Comparison of ENCODE assay signal across 20 cellular contexts in the genomic region with DNA sequence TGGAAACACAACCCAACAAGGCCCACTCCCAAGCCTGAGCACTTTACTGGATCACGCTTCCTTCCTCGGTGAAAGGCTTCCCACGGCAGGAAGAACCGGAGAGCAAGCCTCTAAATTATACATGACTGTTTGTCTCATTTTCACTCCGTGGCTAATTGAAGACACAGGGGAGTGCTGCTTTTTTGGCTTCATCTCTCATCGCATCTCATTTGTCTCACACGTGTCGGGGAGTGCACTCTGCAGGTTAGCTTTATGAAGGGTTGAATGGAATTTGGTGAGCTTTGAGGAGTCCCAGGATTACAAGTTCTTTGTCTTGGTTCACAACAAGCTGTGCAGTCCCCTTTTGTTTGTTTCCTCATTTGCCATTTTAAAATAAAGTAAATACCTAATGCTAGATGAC.
DNase-seq lines count a peak whose midpoint lies in the region; TF ChIP-seq lines count a peak whose summit lies in the region.
"Had no signal": no experiment of that assay in that cellular context is flagged by ENCODE, and none has a peak within 500 bp of the region (broad histone marks: within the 10 kb centered on the region; RNA-seq: fewer than 3 reads in every experiment).

No MANE protein-coding gene starts in this region.

- H3K27me3 ChIP-seq in H9 (ENCODE audit: insufficient read depth, low read length) (no peaks in the 10 kb centered on the region), SJCRH30 (no peaks in the 10 kb centered on the region), ectodermal cell (ENCODE audit: control insufficient read depth, insufficient read depth, low read length, poor library complexity, severe bottlenecking) (no peaks in the 10 kb centered on the region)

- H3K9ac ChIP-seq in H9 (ENCODE audit: extremely low read depth, insufficient read length, low read length) = no peak overlapping the region
- H3K9ac ChIP-seq: GM23248 had no signal

- no peak overlapping the region for H3T11ph ChIP-seq in H9 (ENCODE audit: low read length)

- H2BK12ac ChIP-seq in H9 (ENCODE audit: insufficient read length, low read depth, low read length) = no peak overlapping the region

- no peaks in the 10 kb centered on the region for H3K36me3 ChIP-seq in SJCRH30
- no peaks in the 10 kb centered on the region for H3K36me3 ChIP-seq in ectodermal cell (ENCODE audit: control insufficient read depth, insufficient read depth, low read length)

- no peaks in the 10 kb centered on the region for H3K36me3 Mint-ChIP-seq in H9 (ENCODE audit: insufficient read depth in 1 of 3, low read depth in 3 of 3)
- no peaks in the 10 kb centered on the region for H3K36me3 Mint-ChIP-seq in nephron progenitor cell (ENCODE audit: low read depth)
- H3K36me3 Mint-ChIP-seq: CD8-positive, alpha-beta memory T cell had no signal

- H2BK120ac ChIP-seq in H9 (ENCODE audit: low read depth, low read length, poor library complexity, severe bottlenecking) = no peak overlapping the region

- H3K56ac ChIP-seq in H9 (ENCODE audit: insufficient read length, low read depth, low read length) = no peak overlapping the region

- H3K4me3 Mint-ChIP-seq in H9 (no peak overlapping the region), nephron progenitor cell (no peak overlapping the region)
- H3K4me3 Mint-ChIP-seq: CD8-positive, alpha-beta memory T cell had no signal

- H4K8ac ChIP-seq in H9 (replicated peaks; ENCODE audit: insufficient read length, low read depth, low read length) = no peak overlapping the region

- no peak overlapping the region for H3K14ac ChIP-seq in H9 (ENCODE audit: insufficient read depth, low read length)

- H2BK20ac ChIP-seq in H9 (ENCODE audit: low read depth, low read length, poor library complexity, severe bottlenecking) = no peak overlapping the region

- no peak overlapping the region for H2AFZ ChIP-seq in H9 (ENCODE audit: low read length)
- H2AFZ ChIP-seq: GM23248 had no signal

- no peak overlapping the region for H2BK5ac ChIP-seq in H9 (ENCODE audit: insufficient read length, low read length)

- no peak overlapping the region for H4K5ac ChIP-seq in H9 (ENCODE audit: insufficient read length, low read depth, low read length)

- H3K27ac Mint-ChIP-seq in H9 = peak overlapping the region; percentile 21 to 81 (median 41); a peak in 4 of 7 replicates
- H3K27ac Mint-ChIP-seq in nephron progenitor cell = peak overlapping the region; percentile 37
- H3K27ac Mint-ChIP-seq: CD8-positive, alpha-beta memory T cell had no signal

- no peak overlapping the region for H4K91ac ChIP-seq in H9 (ENCODE audit: insufficient read length, low read depth, low read length)

- H3K18ac ChIP-seq in H9 (ENCODE audit: insufficient read length, low read depth, low read length) = no peak overlapping the region

- no peaks in the 10 kb centered on the region for H4K20me1 ChIP-seq in H9 (ENCODE audit: control insufficient read depth, insufficient read depth, insufficient read length)

- H3K4me1 Mint-ChIP-seq in H9 = peaks cover 21% of the 10 kb centered on the region in 2 experiments
- H3K4me1 Mint-ChIP-seq in nephron progenitor cell = peaks cover 47% of the 10 kb centered on the region
- H3K4me1 Mint-ChIP-seq: CD8-positive, alpha-beta memory T cell had no signal

- H3K4ac ChIP-seq in H9 (ENCODE audit: low read depth, low read length) = no peak overlapping the region

- no peaks in the 10 kb centered on the region for H3K27me3 Mint-ChIP-seq in H9 (ENCODE audit: low read depth)
- H3K27me3 Mint-ChIP-seq in nephron progenitor cell (ENCODE audit: low read depth, poor library complexity) = no peaks in the 10 kb centered on the region
- H3K27me3 Mint-ChIP-seq: CD8-positive, alpha-beta memory T cell had no signal

- WGBS in H9 (ENCODE audit: extremely low coverage, insufficient read length, low lambda C conversion rate) = no CpG with 5 or more reads among the region's 8 CpGs
- 27 to 34% methylated on average over 8 of the region's 8 CpGs for WGBS in ectodermal cell, 2 experiments

- no peaks in the 10 kb centered on the region for H3K23me2 ChIP-seq in H9 (ENCODE audit: insufficient read length, low read depth, low read length, poor library complexity, severe bottlenecking)

- H2BK15ac ChIP-seq in H9 (ENCODE audit: low read depth, low read length) = no peak overlapping the region

- DNase-seq in H9 = no peak
- peak in 1 of 2 experiments; percentile 33 for DNase-seq in SJCRH30
- DNase-seq in nephron progenitor cell = no peak
- DNase-seq in superior temporal gyrus (ENCODE audit: extremely low spot score) = no peak
- DNase-seq in ACHN = no peak
- no peak for DNase-seq in HuH-7 (ENCODE audit: low spot score)
- no peak for DNase-seq in NK-92 treated with Interleukin-12 subunit alpha and Interleukin-12 subunit beta, amount 100 ng/mL, for 24 hours (lab: John Stamatoyannopoulos, UW)
- DNase-seq: AML-193; C1 segment of cervical spinal cord; Calu3; CD8-positive, alpha-beta memory T cell; DMS153; NCI-H1694 treated with DMSO at 0.1 percent for 48 hours; NCI-H2081 treated with DMSO at 0.1 percent for 48 hours; NCI-H510A; NCI-H748 treated with DMSO at 0.1 percent for 48 hours; SHP77 treated with DMSO at 0.1 percent for 48 hours had no signal

- H3K9me3 ChIP-seq in H9 (ENCODE audit: control insufficient read depth, low read depth, low read length) (no peaks in the 10 kb centered on the region), SJCRH30 (replicated peaks) (no peaks in the 10 kb centered on the region), ectodermal cell (ENCODE audit: control insufficient read depth, low read length) (no peaks in the 10 kb centered on the region)

- H2AK5ac ChIP-seq in H9 (ENCODE audit: insufficient read length, low read length) = no peak overlapping the region

- no peak overlapping the region for H3K23ac ChIP-seq in H9 (ENCODE audit: insufficient read length, low read depth, low read length)

- H3K4me1 ChIP-seq in H9 (ENCODE audit: insufficient read depth, low read length) (no peaks in the 10 kb centered on the region), SJCRH30 (peaks cover 9% of the 10 kb centered on the region), ectodermal cell (ENCODE audit: control insufficient read depth, insufficient read depth, low read length) (peaks cover 10% of the 10 kb centered on the region)

- in situ Hi-C loops in ACHN (cut with HindIII; ENCODE audit: low pct_ligation_motif_present, low pct_unique_long_range_greater_than_20kb, low sequenced_read_pairs) = no loop called here

- no peaks in the 10 kb centered on the region for H3K79me1 ChIP-seq in H9 (ENCODE audit: insufficient read depth, low read depth, low read length, poor library complexity, severe bottlenecking)

- H3K27ac ChIP-seq in H9 (ENCODE audit: insufficient read length, low read depth, low read length) = no peak overlapping the region
- H3K27ac ChIP-seq in SJCRH30 = peak overlapping the region; percentile 23
- peak overlapping the region; percentile 30 for H3K27ac ChIP-seq in ectodermal cell (ENCODE audit: insufficient read depth, low read depth, low read length, poor library complexity, severe bottlenecking)
- H3K27ac ChIP-seq: GM23248, RWPE1 had no signal

- no peak overlapping the region for H3K4me2 ChIP-seq in H9 (ENCODE audit: insufficient read depth, insufficient read length, low read length)

- no peaks in the 10 kb centered on the region for H3K79me2 ChIP-seq in H9 (ENCODE audit: insufficient read depth, low read length)

- H3K9me3 Mint-ChIP-seq in H9 = no peaks in the 10 kb centered on the region
- no peaks in the 10 kb centered on the region for H3K9me3 Mint-ChIP-seq in nephron progenitor cell

- TF ChIP-seq CTCF in H9 (conservative IDR thresholded peaks at IDR 0.05) = no peak
- TF ChIP-seq CTCF in nephron progenitor cell (IDR thresholded peaks at IDR 0.05) = no peak

- H3K4me3 ChIP-seq in SJCRH30 (no peak overlapping the region), ectodermal cell (ENCODE audit: insufficient read depth, low read depth, low read length) (no peak overlapping the region)
- H3K4me3 ChIP-seq: GM23248 had no signal
